ENCODE assay signal across 18 cellular contexts in genomic region chr2:179995735-179996134, GRCh38. TPM values are rescaled to one million over a fixed set of nuclear protein-coding genes. Genes with fewer than 3 reads are reported as not detected.
DNase-seq lines count a peak whose midpoint lies in the region; ATAC-seq and TF ChIP-seq lines count a peak whose summit lies in the region.
"Had no signal": no experiment of that assay in that cellular context is flagged by ENCODE, and none has a peak within 500 bp of the region (broad histone marks: within the 10 kb centered on the region; RNA-seq: fewer than 3 reads in every experiment).

No MANE protein-coding gene starts in this region.

- TF ChIP-seq CTCF in WTC11 (IDR thresholded peaks at IDR 0.05): no peak

- no peaks in the 10 kb centered on the region for H3K9me3 ChIP-seq in CD4-positive, CD25-positive, alpha-beta regulatory T cell (ENCODE audit: control insufficient read depth in 2 of 2, low read length in 2 of 2)
- H3K9me3 ChIP-seq in GM23248 (ENCODE audit: low read depth): no peaks in the 10 kb centered on the region

- DNase-seq in CD4-positive, CD25-positive, alpha-beta regulatory T cell: no peak
- DNase-seq in WTC11 (ENCODE audit: low spot score) (no peak), GM23248 (no peak), nucleus accumbens (lab: John Stamatoyannopoulos, UW) (no peak)
- DNase-seq: activated CD4-positive, CD25-positive, alpha-beta regulatory T cell treated with anti-CD3 and anti-CD28 coated beads, Interleukin-2, amount 50 U/mL, for 72 hours; DMS153; left cardiac atrium; naive thymus-derived CD8-positive, alpha-beta T cell; NCI-H1105; NCI-H345; right cardiac atrium; stimulated activated CD4-positive, alpha-beta T cell treated with anti-CD3 and anti-CD28 coated beads, Interleukin-2, amount 100 ng/mL, for 48 hours; stimulated activated naive CD4-positive, alpha-beta T cell had no signal

- no peaks in the 10 kb centered on the region for H3K27me3 ChIP-seq in CD4-positive, CD25-positive, alpha-beta regulatory T cell (ENCODE audit: control insufficient read depth, insufficient read depth, low read length)
- no peaks in the 10 kb centered on the region for H3K27me3 ChIP-seq in GM23248 (replicated peaks; ENCODE audit: insufficient read depth)

- peak overlapping the region in 1 of 4 donors; percentile 51 for H3K4me3 Mint-ChIP-seq in CD4-positive, CD25-positive, alpha-beta regulatory T cell
- no peak overlapping the region for H3K4me3 Mint-ChIP-seq in WTC11

- POLR2A ChIA-PET in WTC11 (lab: Charles Lee): no interaction called here

- CTCF ChIA-PET in WTC11 (lab: Charles Lee): no interaction called here

- WGBS in GM23248 (ENCODE audit: low coverage in 1 of 2, low lambda C conversion rate in 2 of 2, missing lambda C conversion rate in 2 of 2), 2 experiments: 100% methylated on average over 1 of the region's 1 CpG

- H3K9ac ChIP-seq in GM23248: no peak overlapping the region

- peaks cover 91% of the 10 kb centered on the region for H3K79me2 ChIP-seq in GM23248 (ENCODE audit: insufficient read depth)

- no peak for ATAC-seq in CD4-positive, CD25-positive, alpha-beta regulatory T cell (ENCODE audit: low read depth in 2 of 2)
- peak; percentile 41 for ATAC-seq in GM18858 (IDR thresholded peaks at IDR 0.05; ENCODE audit: unreplicated experiment)
- ATAC-seq in HG02571 (IDR thresholded peaks at IDR 0.05; ENCODE audit: unreplicated experiment): peak; percentile 56
- ATAC-seq in WTC11: no peak
- no peak for ATAC-seq in GM18519 (IDR thresholded peaks at IDR 0.05; ENCODE audit: low FRiP score, unreplicated experiment)
- no peak for ATAC-seq in GM19397 (IDR thresholded peaks at IDR 0.05; ENCODE audit: unreplicated experiment)
- ATAC-seq: left cardiac atrium; naive thymus-derived CD8-positive, alpha-beta T cell; right cardiac atrium had no signal

- H3K9me2 ChIP-seq in GM23248 (ENCODE audit: insufficient read depth): no peaks in the 10 kb centered on the region

- peaks cover 58 to 71% (median 66%) of the 10 kb centered on the region in 4 donors for H3K4me1 Mint-ChIP-seq in CD4-positive, CD25-positive, alpha-beta regulatory T cell
- peaks cover 43% of the 10 kb centered on the region for H3K4me1 Mint-ChIP-seq in WTC11

- peaks cover 6% of the 10 kb centered on the region for H3K4me1 ChIP-seq in CD4-positive, CD25-positive, alpha-beta regulatory T cell (ENCODE audit: control insufficient read depth, insufficient read depth, low read length, poor library complexity, severe bottlenecking)
- H3K4me1 ChIP-seq in GM23248 (ENCODE audit: insufficient read depth): no peaks in the 10 kb centered on the region

- H3K27me3 Mint-ChIP-seq in CD4-positive, CD25-positive, alpha-beta regulatory T cell: no peaks in the 10 kb centered on the region
- H3K27me3 Mint-ChIP-seq in WTC11 (ENCODE audit: low read depth): no peaks in the 10 kb centered on the region
- H3K27me3 Mint-ChIP-seq: naive thymus-derived CD8-positive, alpha-beta T cell had no signal

- H3F3A ChIP-seq in GM23248 (ENCODE audit: insufficient read depth): no peaks in the 10 kb centered on the region

- in situ Hi-C loops in GM23248 (cut with MboI): no loop called here

- H2AFZ ChIP-seq in GM23248: no peak overlapping the region

- H3K4me3 ChIP-seq in CD4-positive, CD25-positive, alpha-beta regulatory T cell (ENCODE audit: low read depth, low read length): no peak overlapping the region
- no peak overlapping the region for H3K4me3 ChIP-seq in GM23248

- H3K9me3 Mint-ChIP-seq in CD4-positive, CD25-positive, alpha-beta regulatory T cell: no peaks in the 10 kb centered on the region
- H3K9me3 Mint-ChIP-seq in WTC11: no peaks in the 10 kb centered on the region
- H3K9me3 Mint-ChIP-seq: activated T-helper 2 cell treated with anti-CD3 and anti-CD28 coated beads, Interferon-gamma antibody, Interleukin-2, Interleukin-4, amounts not matched to agents 10 μg/mL and 5 μg/mL and 100 μg/mL, durations not matched to agents 14 hours and 24 hours and 36 hours; naive thymus-derived CD8-positive, alpha-beta T cell had no signal

- H3K27ac ChIP-seq in CD4-positive, CD25-positive, alpha-beta regulatory T cell (ENCODE audit: insufficient read depth, low read length, poor library complexity, severe bottlenecking): no peak overlapping the region
- no peak overlapping the region for H3K27ac ChIP-seq in GM23248

- H3K36me3 Mint-ChIP-seq in CD4-positive, CD25-positive, alpha-beta regulatory T cell: peaks cover 33% of the 10 kb centered on the region
- peaks cover 3% of the 10 kb centered on the region; the same call in 1 of the 2 replicates for H3K36me3 Mint-ChIP-seq in WTC11

- H3K27ac Mint-ChIP-seq in CD4-positive, CD25-positive, alpha-beta regulatory T cell: peak overlapping the region in 2 of 3 donors; percentile 7 to 43
- peak overlapping the region; percentile 75 for H3K27ac Mint-ChIP-seq in WTC11
- H3K27ac Mint-ChIP-seq: activated T-helper 2 cell treated with anti-CD3 and anti-CD28 coated beads, Interferon-gamma antibody, Interleukin-2, Interleukin-4, amounts not matched to agents 10 μg/mL and 5 μg/mL and 100 μg/mL, durations not matched to agents 14 hours and 24 hours and 36 hours had no signal

- H3K4me2 ChIP-seq in GM23248 (ENCODE audit: unreplicated experiment): no peak overlapping the region

- peaks cover 23% of the 10 kb centered on the region for H3K36me3 ChIP-seq in CD4-positive, CD25-positive, alpha-beta regulatory T cell (ENCODE audit: control insufficient read depth, insufficient read depth, low read length)
- H3K36me3 ChIP-seq in GM23248 (ENCODE audit: low read depth): 0 out of 2 replicates have a peak, but pooled peaks cover 5% of the 10 kb centered on the region

- 0 out of 2 replicates have a peak, but pooled peaks cover 4% of the 10 kb centered on the region for H4K20me1 ChIP-seq in GM23248 (ENCODE audit: insufficient read depth)

TF ChIP-seq in WTC11, 78 proteins besides CTCF, POLR2A, EP300 and RAD21 (continues in another document):
- TF ChIP-seq E2F4 (CRISPR knock-in tag; IDR thresholded peaks at IDR 0.05; ENCODE audit: borderline replicate concordance, low read depth) (no peak), ZNF532 (CRISPR knock-in tag; IDR thresholded peaks at IDR 0.05; ENCODE audit: borderline replicate concordance) (no peak), ATF2 (CRISPR knock-in tag; IDR thresholded peaks at IDR 0.05; ENCODE audit: borderline replicate concordance, low read depth) (no peak), TEAD4 (CRISPR knock-in tag; IDR thresholded peaks at IDR 0.05) (no peak), GABPB1 (CRISPR knock-in tag; IDR thresholded peaks at IDR 0.05) (no peak), ZNF317 (CRISPR knock-in tag; IDR thresholded peaks at IDR 0.05; ENCODE audit: borderline replicate concordance, low read depth) (no peak), NFATC4 (CRISPR knock-in tag; IDR thresholded peaks at IDR 0.05) (no peak), RORB (CRISPR knock-in tag; IDR thresholded peaks at IDR 0.05) (no peak)

RNA-seq across cellular contexts. Expression of gene CWC22, which starts 11.4 kb away (rescaled TPM):
- 19.3 TPM for total RNA-seq in CD4-positive, CD25-positive, alpha-beta regulatory T cell
- 10 to 100 TPM; 25.8 to 32.1 (median 29.6) TPM for polyA plus RNA-seq in CD4-positive, CD25-positive, alpha-beta regulatory T cell
- total RNA-seq in WTC11 (2021): 27.5 to 28.7 TPM (median 28.4 TPM) in 3 replicates
- 12.4 and 17.3 TPM in 2 replicates for total RNA-seq in GM23248 (2014; rRNA removed; shearing (Covaris generic))
- polyA plus RNA-seq in GM23248 (2016; fragmentation: Nextera tagmentation; extraction: Ambion mirVana): 21.0 and 21.6 TPM in 2 replicates

Comparison
In these comparisons a context has a peak if more than half of its experiments do, and no peak if none do; other contexts are left out.
1. ATAC-seq: peak in GM18858 (single experiment) and HG02571 (single experiment); none in CD4-positive, CD25-positive, alpha-beta regulatory T cell (0 of 2), WTC11 (single experiment), GM18519 (single experiment) and GM19397 (single experiment).